In the genomic region with DNA sequence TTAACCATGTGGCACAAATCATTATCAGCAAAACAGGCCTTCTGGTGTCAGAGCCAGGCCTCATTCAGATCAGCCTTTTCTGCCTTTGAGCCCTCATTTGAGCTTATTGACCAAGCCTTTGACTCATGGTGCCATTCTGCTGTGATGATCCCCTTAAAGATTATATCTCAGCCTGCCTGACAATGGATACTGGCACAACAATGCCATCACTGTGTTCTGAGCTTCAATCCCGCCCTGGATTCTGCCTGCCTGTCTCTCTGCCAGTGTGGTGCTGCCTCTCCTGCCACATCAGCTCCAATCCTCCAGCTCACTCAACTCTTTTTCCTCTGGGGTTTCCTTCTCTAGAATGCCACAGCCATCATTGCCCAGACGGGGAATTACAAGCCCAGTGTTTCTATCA, we compare ENCODE assay signal across 23 cellular contexts. TPM values are rescaled to one million over a fixed set of nuclear protein-coding genes. Genes with fewer than 3 reads are reported as not detected.
DNase-seq lines count a peak whose midpoint lies in the region; ATAC-seq and TF ChIP-seq lines count a peak whose summit lies in the region.
"Had no signal": no experiment of that assay in that cellular context is flagged by ENCODE, and none has a peak within 500 bp of the region (broad histone marks: within the 10 kb centered on the region; RNA-seq: fewer than 3 reads in every experiment).

No MANE protein-coding gene starts in this region.

- ATAC-seq in T-cell (replicated peaks in 1 of 4) (no peak), GM19324 (IDR thresholded peaks at IDR 0.05; ENCODE audit: low FRiP score, unreplicated experiment) (no peak)
- ATAC-seq: activated naive CD4-positive, alpha-beta T cell treated with anti-CD3 and anti-CD28 coated beads, Interleukin-2, amount 50 U/mL, for 72 hours; left cardiac atrium; mucosa of descending colon had no signal

- no peaks in the 10 kb centered on the region for H3K27me3 Mint-ChIP-seq in T-cell
- H3K27me3 Mint-ChIP-seq: CD4-positive, CD25-positive, alpha-beta regulatory T cell had no signal

- no peaks in the 10 kb centered on the region for H3K4me1 Mint-ChIP-seq in T-cell
- H3K4me1 Mint-ChIP-seq: CD4-positive, CD25-positive, alpha-beta regulatory T cell; nephron had no signal

- H3K4me3 ChIP-seq in BE2C (ENCODE audit: low read depth, low read length), result no peak overlapping the region
- H3K4me3 ChIP-seq: lung, mucosa of descending colon, upper lobe of left lung had no signal

- DNase-seq in BE2C, result peak; percentile 48
- DNase-seq in anterior cingulate cortex (lab: John Stamatoyannopoulos, UW), result peak in 33 of 58 donors; percentile 8 to 75 (median 46)
- DNase-seq in inferior parietal cortex (ENCODE audit: extremely low spot score), result peak; percentile 42
- peak; percentile 21 to 91 (median 53) for DNase-seq in posterior cingulate gyrus
- no peak for DNase-seq in T-cell
- DNase-seq in OCI-M2 (lab: John Stamatoyannopoulos, UW; ENCODE audit: unreplicated experiment), result no peak
- no peak for DNase-seq in activated gamma-delta T cell treated with Interleukin-2 at 50 U/mL for 16 hours
- DNase-seq: activated CD4-positive, alpha-beta T cell treated with anti-CD3 and anti-CD28 coated beads for 48 hours; CD4-positive, CD25-positive, alpha-beta regulatory T cell; cortex of kidney; left cardiac atrium; mucosa of descending colon; NCI-H1436 treated with DMSO at 0.1 percent for 48 hours; NCI-H345; NCI-H69; stimulated activated CD4-positive, alpha-beta T cell treated with anti-CD3 and anti-CD28 coated beads, Interleukin-4, amount 100 ng/mL, for 24 hours; T1000; upper lobe of left lung; WERI-Rb-1 had no signal

- TF ChIP-seq CTCF in BE2C (IDR thresholded peaks at IDR 0.05; ENCODE audit: low read depth, low read length), result no peak

- intact Hi-C loops in posterior cingulate gyrus (cut with DNase I), result loop anchor here (5.0 kb wide), 1 partner anchor 660 kb away; no protein-coding TSS in a partner anchor

- no peaks in the 10 kb centered on the region for H3K36me3 ChIP-seq in BE2C
- H3K36me3 ChIP-seq: upper lobe of left lung, WERI-Rb-1 had no signal

- no peak overlapping the region for H3K27ac Mint-ChIP-seq in T-cell
- H3K27ac Mint-ChIP-seq: nephron had no signal

- H3K36me3 Mint-ChIP-seq in T-cell, result no peaks in the 10 kb centered on the region
- H3K36me3 Mint-ChIP-seq: activated naive CD4-positive, alpha-beta T cell treated with anti-CD3 and anti-CD28 coated beads, Interleukin-2, amount 50 U/mL, for 72 hours; CD4-positive, CD25-positive, alpha-beta regulatory T cell had no signal

- POLR2A ChIA-PET in T-cell (lab: Charles Lee), result no interaction called here

- H3K4me1 ChIP-seq in BE2C, result peaks cover 7% of the 10 kb centered on the region
- H3K4me1 ChIP-seq: upper lobe of left lung had no signal

- no peak overlapping the region for H3K4me3 Mint-ChIP-seq in T-cell
- H3K4me3 Mint-ChIP-seq: CD4-positive, CD25-positive, alpha-beta regulatory T cell; nephron had no signal

- CTCF ChIA-PET in T-cell (lab: Charles Lee), result no interaction called here

- H3K27me3 ChIP-seq in BE2C, result no peaks in the 10 kb centered on the region
- H3K27me3 ChIP-seq: upper lobe of left lung had no signal

- H3K9me3 ChIP-seq in BE2C, result no peaks in the 10 kb centered on the region
- H3K9me3 ChIP-seq: mucosa of descending colon, upper lobe of left lung had no signal

- no peaks in the 10 kb centered on the region for H3K9me3 Mint-ChIP-seq in T-cell
- H3K9me3 Mint-ChIP-seq: activated naive CD4-positive, alpha-beta T cell treated with anti-CD3 and anti-CD28 coated beads, Interleukin-2, amount 50 U/mL, for 72 hours; CD4-positive, CD25-positive, alpha-beta regulatory T cell; nephron had no signal

RNA-seq across cellular contexts. Expression of gene SRI, which starts 52.6 kb away (rescaled TPM):
- 96.4 TPM for polyA plus RNA-seq in BE2C (2012; ENCODE audit: insufficient read depth, insufficient read length, low read depth)
- 10 to 100 TPM; 58.0 to 67.9 (median 62.8) TPM for total RNA-seq in T-cell

Comparison
In these comparisons a context has a peak if more than half of its experiments do, and no peak if none do; other contexts are left out.
1. DNase-seq: peak in BE2C (single experiment), anterior cingulate cortex (33 of 58), inferior parietal cortex (single experiment) and posterior cingulate gyrus (10 of 10); none in T-cell (0 of 34), OCI-M2 (single experiment) and activated gamma-delta T cell treated with Interleukin-2 at 50 U/mL for 16 hours (single experiment).